In the genomic region with DNA sequence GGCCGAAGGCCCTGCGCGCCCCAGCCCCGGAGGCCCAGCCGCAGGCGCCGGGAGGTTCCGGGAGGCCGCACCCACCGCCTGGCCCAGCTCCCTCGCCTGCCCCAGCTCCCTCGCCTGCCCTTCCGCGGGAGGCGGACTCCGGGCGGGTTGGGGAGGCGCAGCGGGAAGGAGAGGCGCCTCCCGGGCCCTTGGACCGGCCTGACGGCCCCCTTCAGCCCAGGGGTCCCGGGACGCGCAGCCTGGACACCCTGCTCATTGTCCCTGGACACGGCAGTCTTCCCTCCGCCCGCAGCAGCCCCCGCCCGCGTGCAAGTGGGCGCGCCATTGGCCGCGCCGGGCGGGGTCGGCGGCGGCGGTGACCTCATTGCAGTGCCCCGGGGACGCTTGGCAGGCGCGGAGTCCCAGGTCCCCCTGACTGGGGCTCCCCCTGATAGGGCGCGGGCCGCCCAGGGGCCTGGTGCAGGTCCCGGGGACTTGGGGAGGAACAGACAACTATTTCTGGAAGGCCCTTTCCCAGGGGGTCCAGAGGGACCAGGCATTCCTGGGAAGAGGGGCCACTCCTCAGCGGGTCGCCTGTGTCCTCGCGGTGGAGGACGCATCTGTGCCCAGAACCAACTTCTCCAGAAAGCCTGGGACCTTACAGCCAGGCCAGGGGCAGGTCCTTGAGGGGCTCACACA, we compare ENCODE assay signal across 8 cellular contexts. TPM values are rescaled to one million over a fixed set of nuclear protein-coding genes. Genes with fewer than 3 reads are reported as not detected.
DNase-seq lines count a peak whose midpoint lies in the region; ATAC-seq and TF ChIP-seq lines count a peak whose summit lies in the region.

No MANE protein-coding gene starts in this region.

- peak in 2 of 10 experiments; percentile 19 to 39 for DNase-seq in CD4-positive, alpha-beta T cell
- peak; percentile 64 for DNase-seq in GM23338 (ENCODE audit: low spot score)
- DNase-seq in T-helper 9 cell = peak; percentile 46
- DNase-seq in effector CD4-positive, alpha-beta T cell = peak; percentile 24
- DNase-seq in mesothelial cell of epicardium (ENCODE audit: low spot score in 2 of 2, unreplicated experiment in 2 of 2) = no peak
- peak in 1 of 2 donors; percentile 65 for DNase-seq in uterus
- no peak for DNase-seq in stimulated activated CD4-positive, alpha-beta T cell treated with anti-CD3 and anti-CD28 coated beads, Interleukin-12 subunit alpha, Interleukin-12 subunit beta, amount 100 ng/mL, for 4 hours

- TF ChIP-seq CTCF in CD4-positive, alpha-beta T cell (IDR thresholded peaks at IDR 0.05) = no peak
- no peak for TF ChIP-seq CTCF in GM23338 (conservative IDR thresholded peaks at IDR 0.05; ENCODE audit: low read depth in 2 of 2)
- TF ChIP-seq CTCF in mesothelial cell of epicardium (IDR thresholded peaks at IDR 0.05; ENCODE audit: unreplicated experiment) = no peak
- TF ChIP-seq CTCF in uterus (IDR thresholded peaks at IDR 0.05) = no peak

- H3K4me1 Mint-ChIP-seq in CD4-positive, alpha-beta T cell (ENCODE audit: low read depth) = peaks cover 25% of the 10 kb centered on the region
- H3K4me1 Mint-ChIP-seq in GM23338 (peaks cover 35% of the 10 kb centered on the region), mesothelial cell of epicardium (peaks cover 34% of the 10 kb centered on the region)

- H3K27me3 Mint-ChIP-seq in CD4-positive, alpha-beta T cell = peaks cover 35% of the 10 kb centered on the region
- H3K27me3 Mint-ChIP-seq in GM23338 (ENCODE audit: insufficient read depth, low read depth, poor library complexity) = peaks cover 50% of the 10 kb centered on the region
- peaks cover 37% of the 10 kb centered on the region for H3K27me3 Mint-ChIP-seq in mesothelial cell of epicardium (ENCODE audit: low read depth)

- 0 out of 2 replicates have a peak, but pooled peaks cover 5% of the 10 kb centered on the region for H3K79me2 ChIP-seq in GM23338 (replicated peaks; ENCODE audit: insufficient read depth)

- CTCF ChIA-PET in CD4-positive, alpha-beta T cell (lab: Charles Lee) = no interaction called here

- no peak overlapping the region for H3K27ac ChIP-seq in CD4-positive, alpha-beta T cell (ENCODE audit: low read depth, low read length)
- H3K27ac ChIP-seq in GM23338 (ENCODE audit: low read depth) (no peak overlapping the region), uterus (peak overlapping the region; percentile 81 to 82)

- H3K36me3 ChIP-seq in GM23338 (ENCODE audit: insufficient read depth) (no peaks in the 10 kb centered on the region), uterus (no peaks in the 10 kb centered on the region)

- H4K20me1 ChIP-seq in GM23338 (replicated peaks; ENCODE audit: insufficient read depth) = peaks cover 14% of the 10 kb centered on the region; the same call in 1 of the 2 replicates

- no peaks in the 10 kb centered on the region for H3K9me3 ChIP-seq in CD4-positive, alpha-beta T cell (ENCODE audit: control insufficient read depth, low read length)
- H3K9me3 ChIP-seq in uterus = no peaks in the 10 kb centered on the region

- peaks cover 35% of the 10 kb centered on the region for H3K27me3 ChIP-seq in CD4-positive, alpha-beta T cell (ENCODE audit: control insufficient read depth, insufficient read depth, low read length)
- peaks cover 28% of the 10 kb centered on the region for H3K27me3 ChIP-seq in GM23338 (ENCODE audit: insufficient read depth)
- H3K27me3 ChIP-seq in uterus = peaks cover 0 to 24% of the 10 kb centered on the region in 2 donors

- H3K9me3 Mint-ChIP-seq in CD4-positive, alpha-beta T cell = no peaks in the 10 kb centered on the region
- H3K9me3 Mint-ChIP-seq in GM23338 (no peaks in the 10 kb centered on the region), mesothelial cell of epicardium (no peaks in the 10 kb centered on the region)

- H3K36me3 Mint-ChIP-seq in CD4-positive, alpha-beta T cell (ENCODE audit: low read depth) = no peaks in the 10 kb centered on the region
- H3K36me3 Mint-ChIP-seq in GM23338 (ENCODE audit: low read depth) (peaks cover 7% of the 10 kb centered on the region; the same call in 2 of the 3 replicates), mesothelial cell of epicardium (no peaks in the 10 kb centered on the region)

- peaks cover 26% of the 10 kb centered on the region for H3F3A ChIP-seq in GM23338 (replicated peaks; ENCODE audit: low read depth)

- POLR2A ChIA-PET in CD4-positive, alpha-beta T cell (lab: Charles Lee) = interaction anchor here (1.0 to 10.0 kb wide), 4 partner anchors 9 to 24 kb away, joined by 3 to 115 read pairs (median 38); a partner anchor contains a TSS

- H3K4me3 Mint-ChIP-seq in CD4-positive, alpha-beta T cell = peak overlapping the region; percentile 85
- H3K4me3 Mint-ChIP-seq in GM23338 (peak overlapping the region; percentile 73), mesothelial cell of epicardium (peak overlapping the region; percentile 65)

- peaks cover 28% of the 10 kb centered on the region for H3K4me1 ChIP-seq in GM23338 (ENCODE audit: insufficient read depth)
- peaks cover 0 to 57% of the 10 kb centered on the region in 2 donors for H3K4me1 ChIP-seq in uterus

- intact Hi-C loops in CD4-positive, alpha-beta T cell (cut with DNase I, micrococcal nuclease) = no loop called here
- intact Hi-C loops in uterus (cut with DNase I; ENCODE audit: low total_unique reads) = no loop called here

- no peaks in the 10 kb centered on the region for H3K9me2 ChIP-seq in GM23338 (ENCODE audit: insufficient read depth)

- ATAC-seq in CD4-positive, alpha-beta T cell (ENCODE audit: poor library complexity) = peak; percentile 35
- ATAC-seq in GM23338 (no peak), HG03565 (IDR thresholded peaks at IDR 0.05; ENCODE audit: unreplicated experiment) (no peak)

- peak overlapping the region; percentile 93 for H3K4me2 ChIP-seq in GM23338

- H3K4me3 ChIP-seq in GM23338 (peak overlapping the region; percentile 89), uterus (peak overlapping the region; percentile 61 to 64)

- TF ChIP-seq POLR2A in uterus (IDR thresholded peaks at IDR 0.05) = peak in 1 of 2 donors; percentile 48

- H3K27ac Mint-ChIP-seq in CD4-positive, alpha-beta T cell = no peak overlapping the region
- H3K27ac Mint-ChIP-seq in GM23338 = no peak overlapping the region
- no peak overlapping the region for H3K27ac Mint-ChIP-seq in mesothelial cell of epicardium

- no peak overlapping the region for H2AFZ ChIP-seq in GM23338

TF ChIP-seq in GM23338, 12 proteins besides CTCF, POLR2A, EP300 and RAD21 (continues in another document):
- TF ChIP-seq STAT1 (IDR thresholded peaks at IDR 0.05; ENCODE audit: unreplicated experiment) = no peak
- no peak for TF ChIP-seq EZH2phosphoT487 (IDR thresholded peaks at IDR 0.05; ENCODE audit: unreplicated experiment)
- no peak for TF ChIP-seq POLR2AphosphoS5 (IDR thresholded peaks at IDR 0.05; ENCODE audit: low read depth)

RNA-seq across cellular contexts. Expression of a gene that starts 0.5 kb away (rescaled TPM):
- 10 to 100 TPM; 20.2 to 20.8 TPM for total RNA-seq in CD4-positive, alpha-beta T cell
- 109 and 119 TPM in 2 replicates for total RNA-seq in GM23338 (2014; rRNA removed; shearing (Covaris generic))
- 62.9 and 64.4 TPM in 2 replicates for polyA plus RNA-seq in GM23338 (2016; fragmentation: Nextera tagmentation; extraction: Ambion mirVana)
- total RNA-seq in mesothelial cell of epicardium (125 to 142 TPM (median 140 TPM) in 3 replicates), uterus (100 to 1,000 TPM in 3 of 4 donors, 10 to 100 TPM in 1; 76.8 to 382 (median 259) TPM)

RNA-seq across cellular contexts. Expression of a gene that starts 5.5 kb away (rescaled TPM):
- total RNA-seq in CD4-positive, alpha-beta T cell = under 1 TPM in 1 of 2 experiments, not detected in 1; 0.33 TPM
- 58.0 and 64.1 TPM in 2 replicates for total RNA-seq in GM23338 (2014; rRNA removed; shearing (Covaris generic))
- 55.9 and 59.4 TPM in 2 replicates for polyA plus RNA-seq in GM23338 (2016; fragmentation: Nextera tagmentation; extraction: Ambion mirVana)
- total RNA-seq in mesothelial cell of epicardium = 9.9 to 10.6 TPM (median 10.0 TPM) in 3 replicates
- 10 to 100 TPM in 1 of 4 donors, 1 to 10 TPM in 2, under 1 TPM in 1; 0.77 to 15.5 (median 2.5) TPM for total RNA-seq in uterus

RNA-seq across cellular contexts. Expression of a gene that starts 9.1 kb away (rescaled TPM):
- total RNA-seq in CD4-positive, alpha-beta T cell = 10 to 100 TPM; 19.6 to 19.8 TPM
- total RNA-seq in GM23338 (2014; rRNA removed; shearing (Covaris generic)) = 32.2 and 34.0 TPM in 2 replicates
- 369 TPM in 2 replicates for polyA plus RNA-seq in GM23338 (2016; fragmentation: Nextera tagmentation; extraction: Ambion mirVana)
- 78.7 to 80.2 TPM (median 79.8 TPM) in 3 replicates for total RNA-seq in mesothelial cell of epicardium
- 10 to 100 TPM; 10.5 to 81.5 (median 42.8) TPM for total RNA-seq in uterus

RNA-seq across cellular contexts. Expression of a gene that starts 9.4 kb away (rescaled TPM):
- 1 to 10 TPM; 1.6 to 2.0 TPM for total RNA-seq in CD4-positive, alpha-beta T cell
- total RNA-seq in GM23338 (2014; rRNA removed; shearing (Covaris generic)) = 145 and 150 TPM in 2 replicates
- 76.8 and 88.4 TPM in 2 replicates for polyA plus RNA-seq in GM23338 (2016; fragmentation: Nextera tagmentation; extraction: Ambion mirVana)
- total RNA-seq in mesothelial cell of epicardium (94.1 to 98.8 TPM (median 96.6 TPM) in 3 replicates), uterus (100 to 1,000 TPM in 2 of 4 donors, 10 to 100 TPM in 2; 68.4 to 119 (median 105) TPM)

RNA-seq across cellular contexts. Expression of a gene that starts 14.5 kb away (rescaled TPM):
- total RNA-seq in CD4-positive, alpha-beta T cell = 100 to 1,000 TPM; 202 to 220 TPM
- 33.4 and 45.6 TPM in 2 replicates for total RNA-seq in GM23338 (2014; rRNA removed; shearing (Covaris generic))
- 31.1 and 32.3 TPM in 2 replicates for polyA plus RNA-seq in GM23338 (2016; fragmentation: Nextera tagmentation; extraction: Ambion mirVana)
- total RNA-seq in mesothelial cell of epicardium (41.3 to 50.9 TPM (median 50.0 TPM) in 3 replicates), uterus (10 to 100 TPM; 16.9 to 96.2 (median 37.1) TPM)

Comparison
In these comparisons a context has a peak if more than half of its experiments do, and no peak if none do; other contexts are left out.
1. DNase-seq: peak in GM23338 (single experiment), T-helper 9 cell (single experiment) and effector CD4-positive, alpha-beta T cell (single experiment); none in mesothelial cell of epicardium (0 of 2) and stimulated activated CD4-positive, alpha-beta T cell treated with anti-CD3 and anti-CD28 coated beads, Interleukin-12 subunit alpha, Interleukin-12 subunit beta, amount 100 ng/mL, for 4 hours (single experiment).
2. H3K27ac ChIP-seq: peak in uterus (2 of 2); none in CD4-positive, alpha-beta T cell (single experiment) and GM23338 (single experiment).
3. Peak in every context shown above with its lines, with median percentiles within 50 percentile points of each other: H3K4me3 Mint-ChIP-seq.